1 cellular context compared by ENCODE assay signal in genomic region chr2:217340176-217340575, GRCh38.
TF ChIP-seq lines count a peak whose summit lies in the region.

No MANE protein-coding gene starts in this region.

TF ChIP-seq in IMR-90, 13 proteins besides CTCF, POLR2A, EP300 and RAD21 (continued from another document):
- TF ChIP-seq USF2 (IDR thresholded peaks at IDR 0.05; ENCODE audit: low read depth, low read length) (no peak), MAZ (IDR thresholded peaks at IDR 0.05; ENCODE audit: borderline replicate concordance, low read depth, low read length) (no peak), NFE2L2 (IDR thresholded peaks at IDR 0.05; ENCODE audit: low read depth, low read length) (no peak), RFX5 (IDR thresholded peaks at IDR 0.05; ENCODE audit: low read depth, low read length) (no peak), MXI1 (IDR thresholded peaks at IDR 0.05; ENCODE audit: borderline replicate concordance, low read depth, low read length) (no peak), CEBPB (IDR thresholded peaks at IDR 0.05; ENCODE audit: low read depth, low read length) (no peak), BHLHE40 (IDR thresholded peaks at IDR 0.05; ENCODE audit: low read depth, low read length) (no peak), RCOR1 (IDR thresholded peaks at IDR 0.05; ENCODE audit: insufficient replicate concordance, low read length) (no peak), ELK1 (IDR thresholded peaks at IDR 0.05; ENCODE audit: borderline replicate concordance, low read depth, low read length) (no peak), CHD1 (IDR thresholded peaks at IDR 0.05; ENCODE audit: low read depth, low read length) (no peak)
